Comparison of ENCODE assay signal across 9 cellular contexts in genomic region chr21:42973309-42973990, GRCh38. TPM values are rescaled to one million over a fixed set of nuclear protein-coding genes. Genes with fewer than 3 reads are reported as not detected.
DNase-seq lines count a peak whose midpoint lies in the region; ATAC-seq, FAIRE-seq and TF ChIP-seq lines count a peak whose summit lies in the region.
"Had no signal": no experiment of that assay in that cellular context is flagged by ENCODE, and none has a peak within 500 bp of the region (broad histone marks: within the 10 kb centered on the region; RNA-seq: fewer than 3 reads in every experiment).

No MANE protein-coding gene starts in this region.

- CTCF ChIA-PET in IMR-90 (lab: Yijun Ruan, JAX) = no interaction called here

- no TSS peak for BruUV-seq in IMR-90 (replicated peaks; lab: Mats Ljungman, UMichigan)

- H3K18ac ChIP-seq in IMR-90 (ENCODE audit: low read depth, low read length) = peak overlapping the region; percentile 88

- peak overlapping the region; percentile 92 for H3K4ac ChIP-seq in IMR-90 (ENCODE audit: low read depth, low read length)

- H4K5ac ChIP-seq in IMR-90 (ENCODE audit: low read depth, low read length) = peak overlapping the region; percentile 93

- dilution Hi-C loops in IMR-90 (cut with HindIII; ENCODE audit: low sequenced_read_pairs, unreplicated experiment) = no loop called here

- TF ChIP-seq POLR2A in IMR-90 (IDR thresholded peaks at IDR 0.05; ENCODE audit: low read depth, low read length) = no peak; the same call in 1 of the 2 replicates

- peak overlapping the region; percentile 68 for H3K4me3 ChIP-seq in BE2C (ENCODE audit: low read depth, low read length)
- H3K4me3 ChIP-seq in IMR-90 (ENCODE audit: insufficient read depth, low read depth, low read length) = peak overlapping the region; percentile 60

- peak overlapping the region; percentile 93 for H2AK9ac ChIP-seq in IMR-90 (replicated peaks; ENCODE audit: low read depth, low read length, poor library complexity)

- peak overlapping the region; percentile 47; the same call in 1 of the 2 replicates for H3K56ac ChIP-seq in IMR-90 (ENCODE audit: extremely low read depth, insufficient read depth, low read length)

- H3K9ac ChIP-seq in IMR-90 (ENCODE audit: low read depth, low read length) = peak overlapping the region; percentile 87

- H4K8ac ChIP-seq in IMR-90 (ENCODE audit: low read depth in 2 of 2, low read length in 2 of 2) = peak overlapping the region; percentile 93 to 94

- peaks cover 9% of the 10 kb centered on the region for H3K9me1 ChIP-seq in IMR-90 (ENCODE audit: insufficient read depth, low read length)

- H2BK20ac ChIP-seq in IMR-90 (ENCODE audit: low read depth, low read length) = 0 out of 2 replicates have a peak overlapping the region, but pooled peaks have one; percentile 20

- H3K27me3 ChIP-seq in BE2C (no peaks in the 10 kb centered on the region), IMR-90 (ENCODE audit: control insufficient read depth, insufficient read depth, low read length) (no peaks in the 10 kb centered on the region)

- H2BK5ac ChIP-seq in IMR-90 (ENCODE audit: low read depth, low read length, poor library complexity, severe bottlenecking) = peak overlapping the region; percentile 77

- peak overlapping the region in 5 of 6 donors; percentile 56 to 93 (median 78) for H3K27ac Mint-ChIP-seq in naive B cell

- H3K27ac ChIP-seq in IMR-90 (ENCODE audit: insufficient read depth, low read length) (peak overlapping the region; percentile 91), cingulate gyrus (ENCODE audit: low read depth, low read length) (peak overlapping the region; percentile 93)

- no peak for DNase-seq in BE2C
- no peak for DNase-seq in IMR-90
- DNase-seq in naive B cell = no peak
- DNase-seq in GM13977 (ENCODE audit: low spot score) = no peak
- DNase-seq in frontal cortex (ENCODE audit: low spot score in 2 of 2) = no peak

- in situ Hi-C loops in IMR-90 (cut with MboI; ENCODE audit: low sequenced_read_pairs) = no loop called here
- in situ Hi-C loops in GM13977 (cut with MboI; ENCODE audit: low pct_unique_long_range_greater_than_20kb, low sequenced_read_pairs, unreplicated experiment) = no loop called here

- no peaks in the 10 kb centered on the region for H3K36me3 Mint-ChIP-seq in naive B cell

- H3K4me1 Mint-ChIP-seq in naive B cell = peaks cover 7 to 26% (median 15%) of the 10 kb centered on the region in 3 donors

- no peak for ATAC-seq in IMR-90 (ENCODE audit: low read depth)
- ATAC-seq in naive B cell (ENCODE audit: low read depth in 2 of 2) = no peak
- no peak for ATAC-seq in HG03457 (IDR thresholded peaks at IDR 0.05; ENCODE audit: unreplicated experiment)
- no peak for ATAC-seq in GM18867 (IDR thresholded peaks at IDR 0.05; ENCODE audit: unreplicated experiment)

- POLR2A ChIA-PET in IMR-90 (lab: Charles Lee; ENCODE audit: unreplicated experiment) = interaction anchor here (0.6 kb wide), 2 partner anchors 288 to 424 kb away, joined by 3 to 4 read pairs; no protein-coding TSS in a partner anchor

- H2BK120ac ChIP-seq in IMR-90 (ENCODE audit: low read depth, low read length) = peak overlapping the region; percentile 88

- peaks cover 8% of the 10 kb centered on the region; the same call in 1 of the 2 replicates for H3K36me3 ChIP-seq in BE2C
- no peaks in the 10 kb centered on the region; the same call in 1 of the 2 replicates for H3K36me3 ChIP-seq in IMR-90 (ENCODE audit: control insufficient read depth, insufficient read depth, low read length)

- H3K4me1 ChIP-seq in BE2C (no peaks in the 10 kb centered on the region), IMR-90 (ENCODE audit: control insufficient read depth, insufficient read depth, low read length) (peaks cover 3% of the 10 kb centered on the region)

- no peak for FAIRE-seq in frontal cortex (lab: Jason Lieb, UNC)

- H2AFZ ChIP-seq in IMR-90 (replicated peaks; ENCODE audit: low read length, poor library complexity) = peak overlapping the region; percentile 95

- peak overlapping the region; percentile 83 for H3K14ac ChIP-seq in IMR-90 (replicated peaks; ENCODE audit: low read depth, low read length)

- H4K20me1 ChIP-seq in IMR-90 (ENCODE audit: insufficient read depth, low read length) = peaks cover 5% of the 10 kb centered on the region; the same call in 1 of the 2 replicates

- H3K4me3 Mint-ChIP-seq in naive B cell = peak overlapping the region; percentile 77 to 91 (median 86)

- H3K4me2 ChIP-seq in IMR-90 (ENCODE audit: low read depth, low read length) = peak overlapping the region; percentile 91

- H2BK15ac ChIP-seq in IMR-90 (ENCODE audit: low read depth, low read length) = peak overlapping the region; percentile 93; the same call in 2 of the 3 replicates

- TF ChIP-seq CTCF in BE2C (IDR thresholded peaks at IDR 0.05; ENCODE audit: low read depth, low read length) (no peak), IMR-90 (conservative IDR thresholded peaks at IDR 0.05; ENCODE audit: low read depth, low read length) (no peak), GM13977 (IDR thresholded peaks at IDR 0.05; ENCODE audit: extremely low read depth, insufficient read depth, missing control alignments) (no peak)

- no peak for TF ChIP-seq RAD21 in IMR-90 (IDR thresholded peaks at IDR 0.05; ENCODE audit: low read length)

- H3K23ac ChIP-seq in IMR-90 (ENCODE audit: low read depth, low read length) = peak overlapping the region; percentile 66

- peak overlapping the region; percentile 96 for H2AK5ac ChIP-seq in IMR-90 (ENCODE audit: low read depth, low read length)

- H3K9me3 ChIP-seq in BE2C (no peaks in the 10 kb centered on the region), IMR-90 (ENCODE audit: control insufficient read depth, insufficient read depth, low read length) (peaks cover 2% of the 10 kb centered on the region; the same call in 1 of the 2 replicates)

- 81% methylated on average over 12 of the region's 19 CpGs; no CpG with 5 or more reads in 1 of the 2 experiments for WGBS in IMR-90 (ENCODE audit: extremely low coverage in 2 of 2, insufficient read length in 1 of 2), 2 experiments

- intact Hi-C loops in IMR-90 (cut with micrococcal nuclease) = no loop called here

- peaks cover 8 to 36% of the 10 kb centered on the region in 2 experiments; a peak in 3 of 4 replicates for H3K79me1 ChIP-seq in IMR-90 (ENCODE audit: low read depth in 1 of 2, low read length in 2 of 2)

- no peaks in the 10 kb centered on the region for H3K9me3 Mint-ChIP-seq in naive B cell

- no peaks in the 10 kb centered on the region for H3K27me3 Mint-ChIP-seq in naive B cell

- H4K91ac ChIP-seq in IMR-90 (ENCODE audit: insufficient read depth, low read depth, low read length) = peak overlapping the region; percentile 94

TF ChIP-seq in IMR-90, 13 proteins besides CTCF, POLR2A, EP300 and RAD21:
- TF ChIP-seq ELK1 (IDR thresholded peaks at IDR 0.05; ENCODE audit: borderline replicate concordance, low read depth, low read length) (no peak), MXI1 (IDR thresholded peaks at IDR 0.05; ENCODE audit: borderline replicate concordance, low read depth, low read length) (no peak), CEBPB (IDR thresholded peaks at IDR 0.05; ENCODE audit: low read depth, low read length) (no peak), FOS (IDR thresholded peaks at IDR 0.05; ENCODE audit: low read depth, low read length) (no peak), BHLHE40 (IDR thresholded peaks at IDR 0.05; ENCODE audit: low read depth, low read length) (no peak), SMC3 (IDR thresholded peaks at IDR 0.05; ENCODE audit: low read depth, low read length) (no peak), USF2 (IDR thresholded peaks at IDR 0.05; ENCODE audit: low read depth, low read length) (peak; percentile 49; the same call in 1 of the 2 replicates)

RNA-seq across cellular contexts. Expression of gene PKNOX1, which starts 0.9 kb away (rescaled TPM):
- polyA plus RNA-seq in BE2C (2012; ENCODE audit: insufficient read depth, insufficient read length, low read depth) = 22.4 TPM
- total RNA-seq in IMR-90 (2012; rRNA removed) (35.0 and 48.3 TPM in 2 replicates), frontal cortex (23.2 TPM)
- polyA plus RNA-seq in IMR-90 (2012; rRNA removed) (51.5 and 61.0 TPM in 2 replicates), naive B cell (ENCODE audit: low read depth in 6 of 6) (10 to 100 TPM; 10.8 to 29.5 (median 20.9) TPM)
- polyA plus RNA-seq in IMR-90 (2012; cell fraction: cytosol; rRNA removed) = 12.0 and 47.8 TPM in 2 replicates
- 46.2 and 70.3 TPM in 2 replicates for polyA plus RNA-seq in IMR-90 (2012; cell fraction: nucleus; rRNA removed; ENCODE audit: low replicate concordance)

RNA-seq across cellular contexts. Expression of gene ERVH48-1, which starts 48.0 kb away (rescaled TPM):
- 0.48 TPM for polyA plus RNA-seq in BE2C (2012; ENCODE audit: insufficient read depth, insufficient read length, low read depth)
- under 0.01 TPM in 1 of 2 replicates, not detected in the other for total RNA-seq in IMR-90 (2012; rRNA removed)
- polyA plus RNA-seq in IMR-90 (2012; rRNA removed) = not detected in 2 replicates
- polyA plus RNA-seq in IMR-90 (2012; cell fraction: cytosol; rRNA removed) = not detected in 2 replicates
- 0.06 TPM in 1 of 2 replicates, not detected in the other for polyA plus RNA-seq in IMR-90 (2012; cell fraction: nucleus; rRNA removed; ENCODE audit: low replicate concordance)
- not detected for polyA plus RNA-seq in naive B cell (ENCODE audit: low read depth in 6 of 6)
- total RNA-seq in frontal cortex = not detected
- total RNA-seq: lung microvascular endothelial cell had no signal
